ENCODE assay signal across 7 cellular contexts in the genomic region with DNA sequence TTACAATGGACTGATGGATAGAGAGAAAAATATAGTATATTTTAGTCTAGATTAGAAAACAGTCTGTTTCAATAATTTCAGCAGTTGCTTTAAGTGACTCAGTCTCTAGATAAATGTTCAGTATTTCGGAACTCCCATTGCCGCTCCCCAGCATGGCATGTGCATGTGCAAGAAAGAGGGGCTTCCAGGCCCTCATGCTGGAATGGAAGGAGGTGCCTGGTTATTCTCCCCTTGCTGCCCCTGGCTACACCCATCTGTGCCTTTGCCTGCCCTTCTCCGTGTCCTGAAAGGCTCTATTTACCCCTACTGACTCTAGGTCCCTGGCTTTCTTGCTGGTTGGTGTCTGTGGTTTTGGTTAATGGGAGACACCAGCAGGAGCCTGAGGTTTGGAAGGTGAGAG.
"Had no signal": no experiment of that assay in that cellular context is flagged by ENCODE, and none has a peak within 500 bp of the region (broad histone marks: within the 10 kb centered on the region; RNA-seq: fewer than 3 reads in every experiment).

No MANE protein-coding gene starts in this region.

- H3K9me3 Mint-ChIP-seq: H9 had no signal

- FAIRE-seq: H54, HTR-8/SVneo had no signal

- DNase-seq: GOT3, H9, HCEC 1CT, IMR-90, KBM-7 had no signal

- H3K27ac Mint-ChIP-seq: H9 had no signal

- H3K4me3 Mint-ChIP-seq: H9 had no signal
